ENCODE assay signal across 8 cellular contexts in genomic region chr12:57086951-57087688, GRCh38. TPM values are rescaled to one million over a fixed set of nuclear protein-coding genes. Genes with fewer than 3 reads are reported as not detected.
DNase-seq lines count a peak whose midpoint lies in the region; ATAC-seq and TF ChIP-seq lines count a peak whose summit lies in the region.

No MANE protein-coding gene starts in this region.

- peak; percentile 83 to 95 (median 84) for DNase-seq in CD4-positive, alpha-beta memory T cell
- peak; percentile 85 for DNase-seq in amniotic stem cell (lab: John Stamatoyannopoulos, UW)
- peak; percentile 96 to 98 (median 98) for DNase-seq in right cardiac atrium
- DNase-seq in vagina (ENCODE audit: extremely low spot score in 2 of 2), result peak; percentile 96 to 97

- H3K4me1 ChIP-seq in CD4-positive, alpha-beta memory T cell (ENCODE audit: insufficient read depth, low read length), result peaks cover 37% of the 10 kb centered on the region
- H3K4me1 ChIP-seq in HUES6 (ENCODE audit: control insufficient read depth, insufficient read depth, low read length) (peaks cover 21% of the 10 kb centered on the region), right cardiac atrium (ENCODE audit: control insufficient read depth, insufficient read depth, low read length) (peaks cover 4% of the 10 kb centered on the region), rectal smooth muscle tissue (ENCODE audit: control insufficient read depth, insufficient read depth, low read length) (peaks cover 26% of the 10 kb centered on the region), vagina (peaks cover 39% of the 10 kb centered on the region)

- WGBS in right cardiac atrium, result under 1% methylated on average over 54 of the region's 54 CpGs

- TF ChIP-seq POLR2A in vagina (IDR thresholded peaks at IDR 0.05), result peak in 1 of 2 donors; percentile 81

- POLR2A ChIA-PET in CD4-positive, alpha-beta memory T cell (lab: Charles Lee; ENCODE audit: partially characterized antibody), result interaction anchor here (1.0 to 17.6 kb wide), 8 partner anchors 8 to 969 kb away, joined by 3 to 622 read pairs (median 20); partner anchors contain the start of genes NEMP1, STAT6 and ZC3H10

- peaks cover 3% of the 10 kb centered on the region for H3K36me3 ChIP-seq in CD4-positive, alpha-beta memory T cell (ENCODE audit: insufficient read depth, low read length)
- H3K36me3 ChIP-seq in HUES6 (ENCODE audit: control insufficient read depth, insufficient read depth, low read length), result peaks cover 14% of the 10 kb centered on the region
- peaks cover 10% of the 10 kb centered on the region for H3K36me3 ChIP-seq in rectal smooth muscle tissue (ENCODE audit: control insufficient read depth, insufficient read depth, low read length)
- peaks cover 0 to 11% of the 10 kb centered on the region in 2 donors for H3K36me3 ChIP-seq in vagina

- no peaks in the 10 kb centered on the region for H3K27me3 ChIP-seq in CD4-positive, alpha-beta memory T cell (ENCODE audit: insufficient read depth, low read length)
- H3K27me3 ChIP-seq in HUES6 (ENCODE audit: control insufficient read depth, insufficient read depth, low read length), result no peaks in the 10 kb centered on the region
- no peaks in the 10 kb centered on the region for H3K27me3 ChIP-seq in right cardiac atrium (ENCODE audit: control insufficient read depth, insufficient read depth)
- H3K27me3 ChIP-seq in rectal smooth muscle tissue (ENCODE audit: control insufficient read depth, insufficient read depth, low read length), result no peaks in the 10 kb centered on the region
- no peaks in the 10 kb centered on the region for H3K27me3 ChIP-seq in vagina

- H3K4me1 Mint-ChIP-seq in CD4-positive, alpha-beta memory T cell, result peaks cover 30 to 62% (median 42%) of the 10 kb centered on the region in 4 donors
- H3K4me1 Mint-ChIP-seq in T-helper 1 cell treated with Interleukin-12 subunit alpha and Interleukin-12 subunit beta and Interleukin-4 antibody, amounts not matched to agents 30 μg/mL and 1 μg/mL, for 36 hours (ENCODE audit: low read depth), result peaks cover 44% of the 10 kb centered on the region

- CTCF ChIA-PET in CD4-positive, alpha-beta memory T cell (lab: Charles Lee; ENCODE audit: partially characterized antibody), result interaction anchor here (8.9 to 11.0 kb wide), 2 partner anchors 15 to 23 kb away, joined by 109 to 184 read pairs; partner anchors contain the start of gene STAT6

- peak; percentile 29 for ATAC-seq in GM21367 (IDR thresholded peaks at IDR 0.05; ENCODE audit: unreplicated experiment)
- ATAC-seq in right cardiac atrium, result peak; percentile 79 to 81

- H3K36me3 Mint-ChIP-seq in CD4-positive, alpha-beta memory T cell, result peaks cover 0 to 29% of the 10 kb centered on the region in 2 donors
- H3K36me3 Mint-ChIP-seq in T-helper 1 cell treated with Interleukin-12 subunit alpha and Interleukin-12 subunit beta and Interleukin-4 antibody, amounts not matched to agents 30 μg/mL and 1 μg/mL, for 36 hours (ENCODE audit: low read depth), result peaks cover 7% of the 10 kb centered on the region

- intact Hi-C loops in CD4-positive, alpha-beta memory T cell (cut with micrococcal nuclease), result loop anchor here (1.0 to 5.0 kb wide), 4 partner anchors 23 to 760 kb away; partner anchors contain the start of genes CDK4 and CTDSP2
- intact Hi-C loops in right cardiac atrium (cut with DNase I) (no loop called here), vagina (cut with DNase I) (no loop called here)

- peak overlapping the region; percentile 98 to 99 (median 99) for H3K27ac Mint-ChIP-seq in CD4-positive, alpha-beta memory T cell
- H3K27ac Mint-ChIP-seq in T-helper 1 cell treated with Interleukin-12 subunit alpha and Interleukin-12 subunit beta and Interleukin-4 antibody, amounts not matched to agents 30 μg/mL and 1 μg/mL, for 36 hours, result peak overlapping the region; percentile 95

- H3K9me3 Mint-ChIP-seq in CD4-positive, alpha-beta memory T cell, result no peaks in the 10 kb centered on the region
- H3K9me3 Mint-ChIP-seq in T-helper 1 cell treated with Interleukin-12 subunit alpha and Interleukin-12 subunit beta and Interleukin-4 antibody, amounts not matched to agents 30 μg/mL and 1 μg/mL, for 36 hours, result no peaks in the 10 kb centered on the region

- H3K4me3 Mint-ChIP-seq in CD4-positive, alpha-beta memory T cell, result peak overlapping the region; percentile 90 to 98 (median 95)
- H3K4me3 Mint-ChIP-seq in T-helper 1 cell treated with Interleukin-12 subunit alpha and Interleukin-12 subunit beta and Interleukin-4 antibody, amounts not matched to agents 30 μg/mL and 1 μg/mL, for 36 hours, result peak overlapping the region; percentile 89

- H3K9me3 ChIP-seq in CD4-positive, alpha-beta memory T cell (ENCODE audit: control insufficient read depth in 1 of 2, low read length in 2 of 2), result no peaks in the 10 kb centered on the region
- H3K9me3 ChIP-seq in HUES6 (ENCODE audit: control insufficient read depth, insufficient read depth, low read depth, low read length) (no peaks in the 10 kb centered on the region), right cardiac atrium (ENCODE audit: control insufficient read depth, low read length) (no peaks in the 10 kb centered on the region), vagina (no peaks in the 10 kb centered on the region)

- TF ChIP-seq CTCF in vagina (IDR thresholded peaks at IDR 0.05), result no peak

- peak overlapping the region; percentile 90 to 91 for H3K4me3 ChIP-seq in CD4-positive, alpha-beta memory T cell (ENCODE audit: low read length in 2 of 2)
- H3K4me3 ChIP-seq in HUES6 (ENCODE audit: low read depth, low read length), result peak overlapping the region; percentile 81
- H3K4me3 ChIP-seq in right cardiac atrium (ENCODE audit: low read length), result peak overlapping the region; percentile 78
- peak overlapping the region; percentile 86 for H3K4me3 ChIP-seq in rectal smooth muscle tissue (ENCODE audit: low read length)
- H3K4me3 ChIP-seq in vagina, result peak overlapping the region; percentile 75 to 81

- H3K27ac ChIP-seq in CD4-positive, alpha-beta memory T cell (ENCODE audit: low read depth, low read length), result peak overlapping the region; percentile 97
- H3K27ac ChIP-seq in HUES6 (ENCODE audit: low read depth, low read length) (peak overlapping the region; percentile 87; the same call in 1 of the 2 replicates), right cardiac atrium (ENCODE audit: low read length) (peak overlapping the region; percentile 100), rectal smooth muscle tissue (ENCODE audit: low read depth, low read length) (peak overlapping the region; percentile 99), vagina (peak overlapping the region; percentile 100)

- H3K27me3 Mint-ChIP-seq in CD4-positive, alpha-beta memory T cell, result no peaks in the 10 kb centered on the region
- H3K27me3 Mint-ChIP-seq in T-helper 1 cell treated with Interleukin-12 subunit alpha and Interleukin-12 subunit beta and Interleukin-4 antibody, amounts not matched to agents 30 μg/mL and 1 μg/mL, for 36 hours (ENCODE audit: low read depth), result no peaks in the 10 kb centered on the region

- H3K9ac ChIP-seq in HUES6 (ENCODE audit: low read length), result peak overlapping the region; percentile 93
- peak overlapping the region; percentile 91 for H3K9ac ChIP-seq in rectal smooth muscle tissue (ENCODE audit: low read length)

RNA-seq across cellular contexts. Expression of gene NAB2, which starts 1.8 kb away (rescaled TPM):
- 10 to 100 TPM; 17.5 to 19.5 TPM for total RNA-seq in CD4-positive, alpha-beta memory T cell
- 1 to 10 TPM in 1 of 2 donors, under 1 TPM in 1; 0.41 to 1.8 TPM for polyA plus RNA-seq in CD4-positive, alpha-beta memory T cell
- total RNA-seq in right cardiac atrium, result 10 to 100 TPM; 12.8 to 22.7 (median 14.7) TPM
- 13.8 TPM for polyA plus RNA-seq in right cardiac atrium
- 34.4 TPM for total RNA-seq in vagina

RNA-seq across cellular contexts. Expression of gene NEMP1, which starts 8.5 kb away (rescaled TPM):
- total RNA-seq in CD4-positive, alpha-beta memory T cell, result 10 to 100 TPM; 27.2 TPM
- polyA plus RNA-seq in CD4-positive, alpha-beta memory T cell, result 1 to 10 TPM; 4.6 to 6.5 TPM
- total RNA-seq in right cardiac atrium (1 to 10 TPM; 4.4 to 6.1 (median 5.1) TPM), vagina (7.1 TPM)
- 1.6 TPM for polyA plus RNA-seq in right cardiac atrium

RNA-seq across cellular contexts. Expression of gene STAT6, which starts 24.0 kb away (rescaled TPM):
- total RNA-seq in CD4-positive, alpha-beta memory T cell, result 100 to 1,000 TPM; 399 to 424 TPM
- polyA plus RNA-seq in CD4-positive, alpha-beta memory T cell, result 10 to 100 TPM; 78.4 to 91.7 TPM
- total RNA-seq in right cardiac atrium (10 to 100 TPM; 77.8 to 89.6 (median 83.6) TPM), vagina (146 TPM)
- polyA plus RNA-seq in right cardiac atrium, result 57.6 TPM

RNA-seq across cellular contexts. Expression of gene MYO1A, which starts 37.2 kb away (rescaled TPM):
- 1 to 10 TPM; 1.2 to 3.0 TPM for total RNA-seq in CD4-positive, alpha-beta memory T cell
- not detected for polyA plus RNA-seq in CD4-positive, alpha-beta memory T cell
- total RNA-seq in right cardiac atrium, result under 1 TPM in 3 of 4 donors, not detected in 1; 0.28 to 0.43 (median 0.35) TPM
- polyA plus RNA-seq in right cardiac atrium, result 0.02 TPM
- 1.2 TPM for total RNA-seq in vagina

RNA-seq across cellular contexts. Expression of gene LRP1, which starts 41.2 kb away (rescaled TPM):
- 10 to 100 TPM in 1 of 2 experiments, 1 to 10 TPM in 1; 9.7 to 11.6 TPM for total RNA-seq in CD4-positive, alpha-beta memory T cell
- polyA plus RNA-seq in CD4-positive, alpha-beta memory T cell, result under 1 TPM in 1 of 2 donors, not detected in 1; 0.38 TPM
- total RNA-seq in right cardiac atrium (100 to 1,000 TPM in 3 of 4 donors, 10 to 100 TPM in 1; 79.7 to 181 (median 154) TPM), vagina (477 TPM)
- 55.0 TPM for polyA plus RNA-seq in right cardiac atrium

Comparison
In these comparisons a context has a peak if more than half of its experiments do, and no peak if none do; other contexts are left out.
1. Peak in every context shown above with its lines: DNase-seq, ATAC-seq, H3K4me3 ChIP-seq and H3K27ac ChIP-seq.